ENCODE assay signal across 1 cellular context in genomic region chr11:62855571-62856332, GRCh38.
TF ChIP-seq lines count a peak whose summit lies in the region.

No MANE protein-coding gene starts in this region.

TF ChIP-seq in HepG2, 621 proteins besides CTCF, POLR2A, EP300 and RAD21 (continued from another document and continues in another):
- TF ChIP-seq KIAA2018 (CRISPR knock-in tag; IDR thresholded peaks at IDR 0.05; ENCODE audit: borderline replicate concordance): 0 out of 2 replicates have a peak, but pooled peaks have one; percentile 25
- no peak for TF ChIP-seq NFE2 (CRISPR knock-in tag; IDR thresholded peaks at IDR 0.05)
- TF ChIP-seq ZNF230 (CRISPR knock-in tag; IDR thresholded peaks at IDR 0.05): 0 out of 2 replicates have a peak, but pooled peaks have one; percentile 35
- TF ChIP-seq ZNF549 (CRISPR knock-in tag; IDR thresholded peaks at IDR 0.05): no peak; the same call in 1 of the 2 replicates
- no peak for TF ChIP-seq PCBP1 (IDR thresholded peaks at IDR 0.05; ENCODE audit: borderline replicate concordance, low read depth, low read length)
- TF ChIP-seq ZNF142 (CRISPR knock-in tag; IDR thresholded peaks at IDR 0.05): peak; percentile 97
- TF ChIP-seq ZNF572 (CRISPR knock-in tag; IDR thresholded peaks at IDR 0.05): no peak
- TF ChIP-seq ZMYM3 (CRISPR knock-in tag; IDR thresholded peaks at IDR 0.05): peak; percentile 52; the same call in 1 of the 2 replicates
- TF ChIP-seq ZNF891 (CRISPR knock-in tag; IDR thresholded peaks at IDR 0.05): peak; percentile 94
- TF ChIP-seq TBL1XR1 (IDR thresholded peaks at IDR 0.05; ENCODE audit: borderline replicate concordance, low read length, partially characterized antibody): peak; percentile 26
- no peak for TF ChIP-seq EEA1 (CRISPR knock-in tag; IDR thresholded peaks at IDR 0.05; ENCODE audit: borderline replicate concordance)
- peak; percentile 98 for TF ChIP-seq SATB2 (CRISPR knock-in tag; IDR thresholded peaks at IDR 0.05)
- TF ChIP-seq ADNP (CRISPR knock-in tag; IDR thresholded peaks at IDR 0.05): no peak
- peak; percentile 11; the same call in 1 of the 2 replicates for TF ChIP-seq ZNF652 (CRISPR knock-in tag; IDR thresholded peaks at IDR 0.05; ENCODE audit: borderline replicate concordance, low read depth)
- TF ChIP-seq ZFAT (CRISPR knock-in tag; conservative IDR thresholded peaks at IDR 0.05): peak; percentile 77; the same call in 1 of the 2 replicates
- peak; percentile 95 for TF ChIP-seq ZNF264 (CRISPR knock-in tag; IDR thresholded peaks at IDR 0.05)
- peak; percentile 99 for TF ChIP-seq TFDP2 (CRISPR knock-in tag; IDR thresholded peaks at IDR 0.05)
- TF ChIP-seq ZFP1 (CRISPR knock-in tag; IDR thresholded peaks at IDR 0.05): peak; percentile 94
- TF ChIP-seq SIN3A (IDR thresholded peaks at IDR 0.05; ENCODE audit: borderline replicate concordance, low read depth, low read length): 0 out of 2 replicates have a peak, but pooled peaks have one; percentile 83
- peak; percentile 79; the same call in 1 of the 2 replicates for TF ChIP-seq JUN (CRISPR knock-in tag; IDR thresholded peaks at IDR 0.05)
- TF ChIP-seq ISX (CRISPR knock-in tag; conservative IDR thresholded peaks at IDR 0.05): peak; percentile 95; the same call in 1 of the 2 replicates
- TF ChIP-seq ZNF3 (CRISPR knock-in tag; IDR thresholded peaks at IDR 0.05): peak; percentile 44; the same call in 1 of the 2 replicates
- TF ChIP-seq ZNF616 (CRISPR knock-in tag; IDR thresholded peaks at IDR 0.05; ENCODE audit: low read depth): peak; percentile 97
- peak; percentile 94 for TF ChIP-seq MEIS2 (CRISPR knock-in tag; IDR thresholded peaks at IDR 0.05)
- peak; percentile 31 for TF ChIP-seq SRSF1 (optimal IDR thresholded peaks at IDR 0.05; ENCODE audit: low read depth, low read length)
- TF ChIP-seq ZNF552 (CRISPR knock-in tag; IDR thresholded peaks at IDR 0.05; ENCODE audit: borderline replicate concordance): peak; percentile 74
- no peak for TF ChIP-seq TERF1 (CRISPR knock-in tag; IDR thresholded peaks at IDR 0.05)
- TF ChIP-seq TOPORS (CRISPR knock-in tag; IDR thresholded peaks at IDR 0.05): peak; percentile 89
- peak; percentile 99 for TF ChIP-seq YEATS4 (CRISPR knock-in tag; IDR thresholded peaks at IDR 0.05; ENCODE audit: borderline replicate concordance)
- no peak for TF ChIP-seq MAFG (CRISPR knock-in tag; IDR thresholded peaks at IDR 0.05)
- TF ChIP-seq ZSCAN31 (CRISPR knock-in tag; IDR thresholded peaks at IDR 0.05; ENCODE audit: low read depth): peak; percentile 90
- TF ChIP-seq NR3C1 (CRISPR knock-in tag; IDR thresholded peaks at IDR 0.05): no peak
- TF ChIP-seq FOXM1 (CRISPR knock-in tag; IDR thresholded peaks at IDR 0.05): peak; percentile 90; the same call in 1 of the 2 replicates
- TF ChIP-seq ZNF672 (CRISPR knock-in tag; IDR thresholded peaks at IDR 0.05): 0 out of 2 replicates have a peak, but pooled peaks have one; percentile 12
- TF ChIP-seq ZBTB2 (CRISPR knock-in tag; IDR thresholded peaks at IDR 0.05; ENCODE audit: low read depth): peak; percentile 41; the same call in 1 of the 2 replicates
- peak; percentile 89; the same call in 1 of the 2 replicates for TF ChIP-seq PAX8 (CRISPR knock-in tag; IDR thresholded peaks at IDR 0.05; ENCODE audit: borderline replicate concordance)
- TF ChIP-seq ZIK1 (CRISPR knock-in tag; IDR thresholded peaks at IDR 0.05; ENCODE audit: borderline replicate concordance, low read depth): peak; percentile 98
- no peak for TF ChIP-seq MTA3 (CRISPR knock-in tag; IDR thresholded peaks at IDR 0.05)
- no peak for TF ChIP-seq ZNF660 (CRISPR knock-in tag; IDR thresholded peaks at IDR 0.05; ENCODE audit: borderline replicate concordance, low read depth)
- peak; percentile 98; the same call in 2 of the 3 replicates for TF ChIP-seq MXI1 (IDR thresholded peaks at IDR 0.05; ENCODE audit: borderline replicate concordance, low read depth, low read length)
- no peak for TF ChIP-seq FLYWCH1 (CRISPR knock-in tag; IDR thresholded peaks at IDR 0.05)
- peak; percentile 33; the same call in 1 of the 2 replicates for TF ChIP-seq CENPBD1 (CRISPR knock-in tag; IDR thresholded peaks at IDR 0.05; ENCODE audit: borderline replicate concordance, low read depth)
- no peak for TF ChIP-seq PRDM4 (CRISPR knock-in tag; IDR thresholded peaks at IDR 0.05; ENCODE audit: borderline replicate concordance)
